9 cellular contexts compared by ENCODE assay signal in genomic region chr7:80883188-80884025, GRCh38. TPM values are rescaled to one million over a fixed set of nuclear protein-coding genes. Genes with fewer than 3 reads are reported as not detected.
DNase-seq lines count a peak whose midpoint lies in the region; ATAC-seq and TF ChIP-seq lines count a peak whose summit lies in the region.
"Had no signal": no experiment of that assay in that cellular context is flagged by ENCODE, and none has a peak within 500 bp of the region (broad histone marks: within the 10 kb centered on the region; RNA-seq: fewer than 3 reads in every experiment).

No MANE protein-coding gene starts in this region.

- no peak overlapping the region for H3K4me3 Mint-ChIP-seq in GM23338

- no peak for ATAC-seq in GM18909 (IDR thresholded peaks at IDR 0.05; ENCODE audit: poor library complexity, unreplicated experiment)
- no peak for ATAC-seq in GM19395 (IDR thresholded peaks at IDR 0.05; ENCODE audit: unreplicated experiment)
- ATAC-seq in GM23338, result no peak

- no peak overlapping the region for H3K4me2 ChIP-seq in GM23338

- WGBS in prostate gland, result 46% methylated on average over 2 of the region's 2 CpGs

- H3K27me3 Mint-ChIP-seq in GM23338 (ENCODE audit: insufficient read depth, low read depth, poor library complexity), result no peaks in the 10 kb centered on the region

- H3K4me1 ChIP-seq in prostate gland (replicated peaks) (peaks cover 5% of the 10 kb centered on the region), GM23338 (ENCODE audit: insufficient read depth) (no peaks in the 10 kb centered on the region)

- 0 out of 3 replicates have a peak, but pooled peaks cover 2% of the 10 kb centered on the region for H3K4me1 Mint-ChIP-seq in GM23338

- H3K36me3 ChIP-seq in prostate gland (no peaks in the 10 kb centered on the region), GM23338 (ENCODE audit: insufficient read depth) (no peaks in the 10 kb centered on the region)

- H3K79me2 ChIP-seq in GM23338 (replicated peaks; ENCODE audit: insufficient read depth), result no peaks in the 10 kb centered on the region

- no peaks in the 10 kb centered on the region for H3K9me3 Mint-ChIP-seq in GM23338

- H2AFZ ChIP-seq in GM23338, result no peak overlapping the region

- no peak overlapping the region for H3K27ac Mint-ChIP-seq in GM23338

- H3K27me3 ChIP-seq in prostate gland (replicated peaks; ENCODE audit: insufficient read depth) (no peaks in the 10 kb centered on the region), GM23338 (ENCODE audit: insufficient read depth) (no peaks in the 10 kb centered on the region)

- DNase-seq in Daoy (ENCODE audit: low read depth) (peak; percentile 94), RKO (ENCODE audit: low spot score) (peak; percentile 79), fibroblast of the aortic adventitia (ENCODE audit: low read depth) (peak; percentile 98), prostate gland (ENCODE audit: low spot score) (peak; percentile 24), GM23338 (ENCODE audit: low spot score) (no peak)
- DNase-seq in stimulated activated naive CD4-positive, alpha-beta T cell (lab: John Stamatoyannopoulos, UW), result no peak
- DNase-seq: activated naive CD4-positive, alpha-beta T cell treated with anti-CD3 and anti-CD28 coated beads, Interleukin-2, amount 50 U/mL, for 16 hours had no signal

- H3K4me3 ChIP-seq in fibroblast of the aortic adventitia (ENCODE audit: low read depth, low read length), result no peak overlapping the region
- H3K4me3 ChIP-seq in prostate gland, result no peak overlapping the region
- H3K4me3 ChIP-seq in GM23338, result no peak overlapping the region

- TF ChIP-seq POLR2A in prostate gland (IDR thresholded peaks at IDR 0.05), result no peak

- no peaks in the 10 kb centered on the region for H4K20me1 ChIP-seq in GM23338 (replicated peaks; ENCODE audit: insufficient read depth)

- TF ChIP-seq CTCF in fibroblast of the aortic adventitia (IDR thresholded peaks at IDR 0.05; ENCODE audit: insufficient read depth, low read length), result no peak
- no peak for TF ChIP-seq CTCF in prostate gland (IDR thresholded peaks at IDR 0.05)
- TF ChIP-seq CTCF in GM23338 (conservative IDR thresholded peaks at IDR 0.05; ENCODE audit: low read depth in 2 of 2), result no peak

- intact Hi-C loops in prostate gland (cut with DNase I), result no loop called here

- no peaks in the 10 kb centered on the region for H3K36me3 Mint-ChIP-seq in GM23338 (ENCODE audit: low read depth)

- H3K9me3 ChIP-seq in prostate gland, result no peaks in the 10 kb centered on the region

- H3K27ac ChIP-seq in prostate gland (peak overlapping the region; percentile 18 to 73), GM23338 (ENCODE audit: low read depth) (no peak overlapping the region)

- H3K9me2 ChIP-seq in GM23338 (ENCODE audit: insufficient read depth), result no peaks in the 10 kb centered on the region

- no peaks in the 10 kb centered on the region for H3F3A ChIP-seq in GM23338 (replicated peaks; ENCODE audit: low read depth)

TF ChIP-seq in GM23338, 12 proteins besides CTCF, POLR2A, EP300 and RAD21 (continues in another document):
- TF ChIP-seq POLR2AphosphoS5 (IDR thresholded peaks at IDR 0.05; ENCODE audit: low read depth) (no peak), ZNF114 (CRISPR knock-in tag; IDR thresholded peaks at IDR 0.05) (no peak), ZNF331 (CRISPR knock-in tag; IDR thresholded peaks at IDR 0.05; ENCODE audit: low read depth) (no peak), REST (IDR thresholded peaks at IDR 0.05; ENCODE audit: unreplicated experiment) (no peak), JUNB (IDR thresholded peaks at IDR 0.05; ENCODE audit: unreplicated experiment) (no peak), EZH2 (IDR thresholded peaks at IDR 0.05; ENCODE audit: low read depth, unreplicated experiment) (no peak), ETS1 (IDR thresholded peaks at IDR 0.05) (no peak), STAT1 (IDR thresholded peaks at IDR 0.05; ENCODE audit: unreplicated experiment) (no peak)

RNA-seq across cellular contexts. Expression of gene SEMA3C, which starts 35.4 kb away (rescaled TPM):
- total RNA-seq in Daoy (2014; rRNA removed; shearing (Covaris generic)), result 63.5 and 123 TPM in 2 replicates
- total RNA-seq in fibroblast of the aortic adventitia (ENCODE audit: low replicate concordance), result 208 and 319 TPM in 2 replicates
- total RNA-seq in prostate gland, result 100 to 1,000 TPM in 1 of 2 donors, 10 to 100 TPM in 1; 66.4 to 147 TPM
- 3.1 and 3.5 TPM in 2 replicates for total RNA-seq in GM23338 (2014; rRNA removed; shearing (Covaris generic))
- polyA plus RNA-seq in GM23338 (2016; fragmentation: Nextera tagmentation; extraction: Ambion mirVana), result 0.40 and 1.0 TPM in 2 replicates

Comparison
In these comparisons a context has a peak if more than half of its experiments do, and no peak if none do; other contexts are left out.
1. DNase-seq: peak in Daoy (single experiment), RKO (single experiment), fibroblast of the aortic adventitia (single experiment) and prostate gland (single experiment); none in stimulated activated naive CD4-positive, alpha-beta T cell (0 of 6) and GM23338 (single experiment).
2. RNA of gene SEMA3C, which starts 35.4 kb away (total RNA-seq): 208 to 319 TPM in fibroblast of the aortic adventitia, 66.4 to 147 TPM in prostate gland and 63.5 to 123 TPM in Daoy; 3.1 to 3.5 TPM in GM23338; every median in the first group is over 10 times any median in the second.